In the genomic region with DNA sequence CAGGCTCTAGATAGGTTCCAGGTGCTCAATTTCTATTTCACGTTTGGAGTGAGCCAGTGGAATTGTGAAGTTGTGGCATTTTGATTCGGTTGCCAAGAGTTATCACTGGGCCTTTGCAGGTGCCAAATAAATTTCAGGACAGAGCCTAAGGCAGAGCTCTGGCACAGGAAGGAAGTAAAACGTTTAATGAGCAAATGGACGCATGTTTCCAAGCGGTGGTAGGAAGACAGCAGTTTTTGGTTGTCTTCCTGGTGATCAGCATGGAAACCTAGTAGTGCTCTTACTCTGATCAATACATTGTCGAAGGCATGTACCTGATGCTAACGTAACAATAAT, we compare ENCODE assay signal across 9 cellular contexts. TPM values are rescaled to one million over a fixed set of nuclear protein-coding genes. Genes with fewer than 3 reads are reported as not detected.
DNase-seq lines count a peak whose midpoint lies in the region; ATAC-seq, FAIRE-seq and TF ChIP-seq lines count a peak whose summit lies in the region.
"Had no signal": no experiment of that assay in that cellular context is flagged by ENCODE, and none has a peak within 500 bp of the region (broad histone marks: within the 10 kb centered on the region; RNA-seq: fewer than 3 reads in every experiment).

No MANE protein-coding gene starts in this region.

- peak overlapping the region; percentile 70 for H3K4me2 ChIP-seq in GM12878 (ENCODE audit: control insufficient read depth, insufficient read depth)

- FAIRE-seq in GM12878 (lab: Jason Lieb, UNC), result no peak
- FAIRE-seq: G401.6 had no signal

- TF ChIP-seq RAD21 in GM12878 (IDR thresholded peaks at IDR 0.05; ENCODE audit: insufficient read depth, low read depth, low read length) (no peak), liver (IDR thresholded peaks at IDR 0.05) (no peak)

- TF ChIP-seq CTCF in GM12878 (IDR thresholded peaks at IDR 0.05 in 2 of 3, conservative IDR thresholded peaks at IDR 0.05 in 1 of 3; ENCODE audit: control insufficient read depth in 2 of 3, extremely low read depth in 1 of 3, insufficient read depth in 1 of 3, low read depth in 3 of 3, low read length in 3 of 3) (no peak), liver (IDR thresholded peaks at IDR 0.05; ENCODE audit: low read depth, low read length, missing input control) (no peak), upper lobe of left lung (IDR thresholded peaks at IDR 0.05) (no peak)

- peaks cover 31% of the 10 kb centered on the region for H3K36me3 Mint-ChIP-seq in activated T-cell treated with anti-CD3 and anti-CD28 coated beads, Interleukin-2, amount 50 U/mL, for 4 hours (ENCODE audit: insufficient read depth)

- peaks cover 61% of the 10 kb centered on the region for H3K79me2 ChIP-seq in GM12878 (ENCODE audit: control insufficient read depth, insufficient read depth, low read length)

- TSS peak; percentile 68 for BruUV-seq in GM12878 (replicated peaks; lab: Mats Ljungman, UMichigan)

- RAD21 ChIA-PET in GM12878 (lab: Charles Lee; ENCODE audit: unreplicated experiment), result interaction anchor here (0.8 to 5.0 kb wide), 7 partner anchors 15 to 295 kb away, joined by 3 to 61 read pairs (median 7); no protein-coding TSS in a partner anchor

- peak overlapping the region; percentile 85 for H3K9ac ChIP-seq in GM12878 (ENCODE audit: control insufficient read depth, insufficient read depth, low read length)
- H3K9ac ChIP-seq in liver (ENCODE audit: low read depth in 1 of 2, low read length in 2 of 2), result peak overlapping the region; percentile 23 to 86

- H3K36me3 ChIP-seq in GM12878 (ENCODE audit: control insufficient read depth in 2 of 2, insufficient read depth in 2 of 2, low read length in 1 of 2) (0 out of 4 replicates have a peak, but pooled peaks cover 0 to 5% of the 10 kb centered on the region in 2 experiments), liver (ENCODE audit: control insufficient read depth in 4 of 4, insufficient read depth in 3 of 4, low read depth in 1 of 4, low read length in 3 of 4) (no peaks in the 10 kb centered on the region), upper lobe of left lung (no peaks in the 10 kb centered on the region)

- in situ Hi-C loops in GM12878 (cut with MboI), result no loop called here

- SMC1A ChIA-PET in GM12878 (lab: Charles Lee; ENCODE audit: uncharacterized antibody, unreplicated experiment), result interaction anchor here (0.6 to 13.5 kb wide), 11 partner anchors 9 to 299 kb away, joined by 3 to 255 read pairs (median 3); no protein-coding TSS in a partner anchor

- peaks cover 24% of the 10 kb centered on the region for H3K4me1 ChIP-seq in GM12878 (ENCODE audit: control insufficient read depth, insufficient read depth, low read length)
- peaks cover 0 to 27% (median 6%) of the 10 kb centered on the region in 4 donors for H3K4me1 ChIP-seq in liver (ENCODE audit: control insufficient read depth in 4 of 4, insufficient read depth in 4 of 4, low read length in 3 of 4)
- peaks cover 11 to 51% (median 36%) of the 10 kb centered on the region in 4 donors for H3K4me1 ChIP-seq in upper lobe of left lung

- ATAC-seq in activated T-cell treated with anti-CD3 and anti-CD28 coated beads, Interleukin-2, amount 50 U/mL, for 4 hours, result peak; percentile 4 to 5
- ATAC-seq in GM12878 (peak; percentile 2), upper lobe of left lung (ENCODE audit: low FRiP score in 2 of 2) (peak in 1 of 2 donors; percentile 5), HG02938 (IDR thresholded peaks at IDR 0.05; ENCODE audit: unreplicated experiment) (no peak)

- peak overlapping the region; percentile 11; the same call in 1 of the 2 replicates for H2AFZ ChIP-seq in GM12878 (ENCODE audit: control insufficient read depth, low read depth, low read length)

- H3K27me3 ChIP-seq in GM12878 (replicated peaks in 1 of 2; ENCODE audit: control insufficient read depth in 2 of 2, insufficient read depth in 2 of 2, low read length in 1 of 2), result no peaks in the 10 kb centered on the region
- no peaks in the 10 kb centered on the region for H3K27me3 ChIP-seq in liver (ENCODE audit: control insufficient read depth in 4 of 4, insufficient read depth in 4 of 4, low read length in 3 of 4)
- H3K27me3 ChIP-seq in upper lobe of left lung, result no peaks in the 10 kb centered on the region

- no peaks in the 10 kb centered on the region for H3K27me3 Mint-ChIP-seq in activated T-cell treated with anti-CD3 and anti-CD28 coated beads, Interleukin-2, amount 50 U/mL, for 4 hours (ENCODE audit: low read depth)

- H3K27ac ChIP-seq in GM12878 (ENCODE audit: control insufficient read depth, insufficient read depth) (peak overlapping the region; percentile 97), liver (ENCODE audit: low read depth in 1 of 2, low read length in 2 of 2) (peak overlapping the region; percentile 78 to 89), upper lobe of left lung (peak overlapping the region; percentile 80 to 92 (median 84))

- peak overlapping the region; percentile 76 for H3K4me3 ChIP-seq in GM12878
- H3K4me3 ChIP-seq in liver (ENCODE audit: low read depth in 1 of 3, low read length in 3 of 3), result peak overlapping the region; percentile 56 to 59 (median 58)
- H3K4me3 ChIP-seq in upper lobe of left lung, result peak overlapping the region; percentile 5 to 68 (median 53)

- 1% methylated on average over 7 of the region's 7 CpGs for WGBS in GM12878 (ENCODE audit: insufficient coverage, insufficient replicate concordance, low lambda C conversion rate, missing lambda C conversion rate)
- WGBS in liver, result 23% methylated on average over 7 of the region's 7 CpGs
- 25 to 31% methylated on average over 7 of the region's 7 CpGs for WGBS in upper lobe of left lung, 2 donors

- POLR2A ChIA-PET in GM12878 (lab: Charles Lee), result interaction anchor here (1.3 kb wide), 1 partner anchor 24 kb away, joined by 5 read pairs; no protein-coding TSS in a partner anchor

- H3K4me3 Mint-ChIP-seq in activated T-cell treated with anti-CD3 and anti-CD28 coated beads, Interleukin-2, amount 50 U/mL, for 4 hours, result peak overlapping the region; percentile 98

- CTCF ChIA-PET in GM12878 (lab: Yijun Ruan, JAX), result interaction anchor here (0.6 to 4.8 kb wide), 10 partner anchors 10 to 349 kb away, joined by 3 to 31 read pairs (median 4); no protein-coding TSS in a partner anchor

- TF ChIP-seq POLR2A in GM12878 (IDR thresholded peaks at IDR 0.05; ENCODE audit: low read depth, low read length) (no peak), upper lobe of left lung (IDR thresholded peaks at IDR 0.05) (no peak)

- intact Hi-C loops in GM12878 (cut with micrococcal nuclease; ENCODE audit: unreplicated experiment), result loop anchor here (1.0 to 5.0 kb wide), 4 partner anchors 23 to 245 kb away; a partner anchor contains a TSS

- peaks cover 66% of the 10 kb centered on the region for H3K4me1 Mint-ChIP-seq in activated T-cell treated with anti-CD3 and anti-CD28 coated beads, Interleukin-2, amount 50 U/mL, for 4 hours (ENCODE audit: low read depth)

- H3K9me3 Mint-ChIP-seq in activated T-cell treated with anti-CD3 and anti-CD28 coated beads, Interleukin-2, amount 50 U/mL, for 4 hours, result no peaks in the 10 kb centered on the region

- no peaks in the 10 kb centered on the region for H4K20me1 ChIP-seq in GM12878 (ENCODE audit: control insufficient read depth, insufficient read depth)

- H3K9me3 ChIP-seq in GM12878 (replicated peaks; ENCODE audit: control insufficient read depth, insufficient read depth, low read length), result no peaks in the 10 kb centered on the region; the same call in 2 of the 3 replicates
- H3K9me3 ChIP-seq in liver (ENCODE audit: control insufficient read depth in 4 of 4, low read length in 3 of 4), result no peaks in the 10 kb centered on the region
- no peaks in the 10 kb centered on the region for H3K9me3 ChIP-seq in upper lobe of left lung

- DNase-seq in activated T-cell treated with anti-CD3 and anti-CD28 coated beads, Interleukin-2, amount 50 U/mL, for 4 hours, result no peak
- no peak for DNase-seq in activated T-cell treated with anti-CD3 and anti-CD28 coated beads, Interleukin-2, amount 50 U/mL, for 1 hour
- DNase-seq in GM12878 (ENCODE audit: low read depth, low spot score) (no peak), upper lobe of left lung (no peak), AG08395 (ENCODE audit: low spot score) (no peak), NCI-H2171 (lab: John Stamatoyannopoulos, UW) (no peak)

- TF ChIP-seq EP300 in GM12878 (IDR thresholded peaks at IDR 0.05; ENCODE audit: borderline replicate concordance in 1 of 2, control insufficient read depth in 1 of 2, low read depth in 2 of 2, low read length in 2 of 2) (no peak), upper lobe of left lung (IDR thresholded peaks at IDR 0.05) (no peak)

RNA-seq across cellular contexts. Expression of a gene that starts 0.5 kb away (rescaled TPM):
- 100 to 1,000 TPM in 1 of 3 donors, 10 to 100 TPM in 2; 77.2 to 105 (median 92.4) TPM for total RNA-seq in activated T-cell treated with anti-CD3 and anti-CD28 coated beads, Interleukin-2, amount 50 U/mL, for 4 hours
- total RNA-seq in GM12878 (2013; cell fraction: nucleolus; rRNA removed), result 365 and 388 TPM in 2 replicates
- total RNA-seq in GM12878 (2014; rRNA removed) (79.4 and 101 TPM in 2 replicates), GM12878 (2014; rRNA removed; fragmentation: Illumina TruSeq; extraction: Trizol) (134 and 136 TPM in 2 replicates), GM12878 (2021) (85.5 and 88.0 TPM in 2 replicates), liver (1 to 10 TPM; 1.4 to 8.1 TPM), upper lobe of left lung (10 to 100 TPM in 5 of 6 donors, 1 to 10 TPM in 1; 8.8 to 39.5 (median 19.1) TPM)
- 22.3 TPM for polyA plus RNA-seq in GM12878 (2011; ENCODE audit: low read depth)
- polyA plus RNA-seq in GM12878 (2011; rRNA removed) (351 and 618 TPM in 2 replicates), GM12878 (2014; fragmentation: Illumina TruSeq; extraction: Trizol) (102 and 135 TPM in 2 replicates), GM12878 (2014; fragmentation: Nextera tagmentation; extraction: Ambion mirVana) (10 to 100 TPM; 63.8 to 92.9 TPM), GM12878 (2014; rRNA removed) (53.4 and 70.7 TPM in 2 replicates), GM12878 (2016; fragmentation: Nextera tagmentation; extraction: Ambion mirVana) (10 to 100 TPM; 42.1 to 56.9 TPM), liver (1 to 10 TPM; 1.9 to 4.0 TPM)
- 93.8 and 107 TPM in 2 replicates for polyA plus RNA-seq in GM12878 (2011; cell fraction: cytosol; rRNA removed)
- polyA plus RNA-seq in GM12878 (2011; cell fraction: nucleus; rRNA removed), result 169 and 198 TPM in 2 replicates
- polyA plus RNA-seq in GM12878 (2012), result 37.8 and 62.2 TPM in 2 replicates
- polyA minus RNA-seq in GM12878 (2011; rRNA and poly(A)+ RNA removed), result 200 and 265 TPM in 2 replicates
- 83.1 and 90.7 TPM in 2 replicates for polyA minus RNA-seq in GM12878 (2011; cell fraction: cytosol; rRNA and poly(A)+ RNA removed)
- 108 and 125 TPM in 2 replicates for polyA minus RNA-seq in GM12878 (2011; cell fraction: nucleus; rRNA and poly(A)+ RNA removed)

RNA-seq across cellular contexts. Expression of a gene that starts 29.3 kb away (rescaled TPM):
- 10 to 100 TPM; 25.0 to 31.9 (median 31.7) TPM for total RNA-seq in activated T-cell treated with anti-CD3 and anti-CD28 coated beads, Interleukin-2, amount 50 U/mL, for 4 hours
- total RNA-seq in GM12878 (2013; cell fraction: nucleolus; rRNA removed), result 192 and 210 TPM in 2 replicates
- total RNA-seq in GM12878 (2014; rRNA removed), result 25.1 and 30.8 TPM in 2 replicates
- total RNA-seq in GM12878 (2014; rRNA removed; fragmentation: Illumina TruSeq; extraction: Trizol), result 33.4 and 33.9 TPM in 2 replicates
- total RNA-seq in GM12878 (2021), result 23.2 and 24.3 TPM in 2 replicates
- polyA plus RNA-seq in GM12878 (2011; ENCODE audit: low read depth), result 11.0 TPM
- polyA plus RNA-seq in GM12878 (2011; rRNA removed), result 75.8 and 118 TPM in 2 replicates
- polyA plus RNA-seq in GM12878 (2011; cell fraction: cytosol; rRNA removed), result 38.3 and 48.2 TPM in 2 replicates
- polyA plus RNA-seq in GM12878 (2011; cell fraction: nucleus; rRNA removed), result 77.2 and 113 TPM in 2 replicates
- polyA plus RNA-seq in GM12878 (2012), result 18.8 and 22.7 TPM in 2 replicates
- 31.8 and 44.0 TPM in 2 replicates for polyA plus RNA-seq in GM12878 (2014; fragmentation: Illumina TruSeq; extraction: Trizol)
- polyA plus RNA-seq in GM12878 (2014; fragmentation: Nextera tagmentation; extraction: Ambion mirVana), result 10 to 100 TPM; 13.8 to 17.8 TPM
- polyA plus RNA-seq in GM12878 (2014; rRNA removed), result 16.1 and 21.4 TPM in 2 replicates
- polyA plus RNA-seq in GM12878 (2016; fragmentation: Nextera tagmentation; extraction: Ambion mirVana), result 10 to 100 TPM; 27.9 to 30.2 TPM
- 76.5 and 81.3 TPM in 2 replicates for polyA minus RNA-seq in GM12878 (2011; rRNA and poly(A)+ RNA removed)
- 13.5 and 14.9 TPM in 2 replicates for polyA minus RNA-seq in GM12878 (2011; cell fraction: cytosol; rRNA and poly(A)+ RNA removed)
- 93.9 and 98.3 TPM in 2 replicates for polyA minus RNA-seq in GM12878 (2011; cell fraction: nucleus; rRNA and poly(A)+ RNA removed)
- 10 to 100 TPM; 33.0 to 46.7 TPM for total RNA-seq in liver
- polyA plus RNA-seq in liver, result 10 to 100 TPM; 14.1 to 25.9 TPM
- 10 to 100 TPM; 23.1 to 56.7 (median 37.8) TPM for total RNA-seq in upper lobe of left lung
